Comparison of ENCODE assay signal across 13 cellular contexts in genomic region chr17:80647746-80648145, GRCh38.
DNase-seq lines count a peak whose midpoint lies in the region; ATAC-seq and TF ChIP-seq lines count a peak whose summit lies in the region.
"Had no signal": no experiment of that assay in that cellular context is flagged by ENCODE, and none has a peak within 500 bp of the region (broad histone marks: within the 10 kb centered on the region; RNA-seq: fewer than 3 reads in every experiment).

No MANE protein-coding gene starts in this region.

- H3K36me3 ChIP-seq in upper lobe of right lung, result no peaks in the 10 kb centered on the region

- TF ChIP-seq CTCF in epithelial cell of esophagus (IDR thresholded peaks at IDR 0.05; ENCODE audit: insufficient read depth, low read depth, low read length, missing control alignments), result no peak
- no peak for TF ChIP-seq CTCF in osteocyte (IDR thresholded peaks at IDR 0.05)
- TF ChIP-seq CTCF in upper lobe of right lung (IDR thresholded peaks at IDR 0.05), result no peak

- intact Hi-C loops in upper lobe of right lung (cut with DNase I), result no loop called here

- H3K36me3 Mint-ChIP-seq in activated T-cell treated with anti-CD3 and anti-CD28 coated beads, Interleukin-2, amount 50 U/mL, for 4 hours (ENCODE audit: insufficient read depth), result peaks cover 33% of the 10 kb centered on the region
- H3K36me3 Mint-ChIP-seq in stimulated activated effector memory CD8-positive, alpha-beta T cell treated with anti-CD3 and anti-CD28 coated beads, Interleukin-12 subunit alpha, Interleukin-12 subunit beta, amount 100 ng/mL, for 72 hours, result peaks cover 22% of the 10 kb centered on the region
- peaks cover 4% of the 10 kb centered on the region for H3K36me3 Mint-ChIP-seq in osteocyte (ENCODE audit: unreplicated experiment)

- H3K27me3 ChIP-seq in upper lobe of right lung, result no peaks in the 10 kb centered on the region
- H3K27me3 ChIP-seq: BE2C had no signal

- peak; percentile 33 to 35 for ATAC-seq in activated T-cell treated with anti-CD3 and anti-CD28 coated beads, Interleukin-2, amount 50 U/mL, for 4 hours
- no peak for ATAC-seq in stimulated activated effector memory CD8-positive, alpha-beta T cell treated with anti-CD3 and anti-CD28 coated beads, Interleukin-12 subunit alpha, Interleukin-12 subunit beta, amount 100 ng/mL, for 72 hours
- ATAC-seq in upper lobe of right lung, result no peak

- peak overlapping the region; percentile 22 for H3K27ac Mint-ChIP-seq in stimulated activated effector memory CD8-positive, alpha-beta T cell treated with anti-CD3 and anti-CD28 coated beads, Interleukin-12 subunit alpha, Interleukin-12 subunit beta, amount 100 ng/mL, for 72 hours
- H3K27ac Mint-ChIP-seq in osteocyte (ENCODE audit: unreplicated experiment), result no peak overlapping the region

- no peaks in the 10 kb centered on the region for H3K9me3 Mint-ChIP-seq in activated T-cell treated with anti-CD3 and anti-CD28 coated beads, Interleukin-2, amount 50 U/mL, for 4 hours
- peaks cover 3% of the 10 kb centered on the region for H3K9me3 Mint-ChIP-seq in stimulated activated effector memory CD8-positive, alpha-beta T cell treated with anti-CD3 and anti-CD28 coated beads, Interleukin-12 subunit alpha, Interleukin-12 subunit beta, amount 100 ng/mL, for 72 hours
- peaks cover 3% of the 10 kb centered on the region for H3K9me3 Mint-ChIP-seq in osteocyte (ENCODE audit: unreplicated experiment)

- H3K27me3 Mint-ChIP-seq in activated T-cell treated with anti-CD3 and anti-CD28 coated beads, Interleukin-2, amount 50 U/mL, for 4 hours (ENCODE audit: low read depth), result no peaks in the 10 kb centered on the region
- H3K27me3 Mint-ChIP-seq in osteocyte (ENCODE audit: unreplicated experiment), result no peaks in the 10 kb centered on the region

- H3K4me3 ChIP-seq in epithelial cell of esophagus (ENCODE audit: low read length) (no peak overlapping the region), upper lobe of right lung (no peak overlapping the region)

- no peaks in the 10 kb centered on the region for H3K9me3 ChIP-seq in upper lobe of right lung

- H3K4me1 ChIP-seq in upper lobe of right lung, result peaks cover 12% of the 10 kb centered on the region

- peak overlapping the region; percentile 19 for H3K4me3 Mint-ChIP-seq in activated T-cell treated with anti-CD3 and anti-CD28 coated beads, Interleukin-2, amount 50 U/mL, for 4 hours
- H3K4me3 Mint-ChIP-seq in stimulated activated effector memory CD8-positive, alpha-beta T cell treated with anti-CD3 and anti-CD28 coated beads, Interleukin-12 subunit alpha, Interleukin-12 subunit beta, amount 100 ng/mL, for 72 hours, result no peak overlapping the region
- no peak overlapping the region for H3K4me3 Mint-ChIP-seq in osteocyte (ENCODE audit: unreplicated experiment)

- H3K4me1 Mint-ChIP-seq in activated T-cell treated with anti-CD3 and anti-CD28 coated beads, Interleukin-2, amount 50 U/mL, for 4 hours (ENCODE audit: low read depth), result peaks cover 78% of the 10 kb centered on the region
- peaks cover 53% of the 10 kb centered on the region for H3K4me1 Mint-ChIP-seq in stimulated activated effector memory CD8-positive, alpha-beta T cell treated with anti-CD3 and anti-CD28 coated beads, Interleukin-12 subunit alpha, Interleukin-12 subunit beta, amount 100 ng/mL, for 72 hours
- H3K4me1 Mint-ChIP-seq in osteocyte (ENCODE audit: unreplicated experiment), result peaks cover 61% of the 10 kb centered on the region

- DNase-seq in activated T-cell treated with anti-CD3 and anti-CD28 coated beads, Interleukin-2, amount 50 U/mL, for 4 hours, result no peak
- no peak for DNase-seq in activated T-cell treated with anti-CD3 and anti-CD28 coated beads for 4 hours
- DNase-seq in RPMI7951 (ENCODE audit: low read depth), result peak; percentile 95
- DNase-seq in epithelial cell of esophagus (ENCODE audit: low read depth), result peak; percentile 50
- DNase-seq in stimulated activated effector memory CD8-positive, alpha-beta T cell treated with anti-CD3 and anti-CD28 coated beads, Interleukin-12 subunit alpha, Interleukin-12 subunit beta, amount 100 ng/mL, for 72 hours (ENCODE audit: low spot score in 2 of 2), result no peak
- DNase-seq in osteocyte (ENCODE audit: extremely low spot score, unreplicated experiment), result no peak
- DNase-seq in KG1 (lab: John Stamatoyannopoulos, UW), result no peak
- no peak for DNase-seq in upper lobe of right lung
- DNase-seq: BE2C; effector CD4-positive, alpha-beta T cell; kidney; NCI-H1930; stimulated activated CD8-positive, alpha-beta memory T cell treated with anti-CD3 and anti-CD28 coated beads, Interleukin-4, amount 100 ng/mL, for 48 hours had no signal

- no peak overlapping the region for H3K27ac ChIP-seq in upper lobe of right lung

Comparison
In these comparisons a context has a peak if more than half of its experiments do, and no peak if none do; other contexts are left out.
1. ATAC-seq: peak in activated T-cell treated with anti-CD3 and anti-CD28 coated beads, Interleukin-2, amount 50 U/mL, for 4 hours (2 of 2); none in stimulated activated effector memory CD8-positive, alpha-beta T cell treated with anti-CD3 and anti-CD28 coated beads, Interleukin-12 subunit alpha, Interleukin-12 subunit beta, amount 100 ng/mL, for 72 hours (single experiment) and upper lobe of right lung (single experiment).
2. DNase-seq: peak in RPMI7951 (single experiment) and epithelial cell of esophagus (single experiment); none in activated T-cell treated with anti-CD3 and anti-CD28 coated beads, Interleukin-2, amount 50 U/mL, for 4 hours (single experiment), activated T-cell treated with anti-CD3 and anti-CD28 coated beads for 4 hours (single experiment), stimulated activated effector memory CD8-positive, alpha-beta T cell treated with anti-CD3 and anti-CD28 coated beads, Interleukin-12 subunit alpha, Interleukin-12 subunit beta, amount 100 ng/mL, for 72 hours (0 of 2), osteocyte (single experiment), KG1 (single experiment) and upper lobe of right lung (single experiment).